ENCODE assay signal across 10 cellular contexts in the genomic region with DNA sequence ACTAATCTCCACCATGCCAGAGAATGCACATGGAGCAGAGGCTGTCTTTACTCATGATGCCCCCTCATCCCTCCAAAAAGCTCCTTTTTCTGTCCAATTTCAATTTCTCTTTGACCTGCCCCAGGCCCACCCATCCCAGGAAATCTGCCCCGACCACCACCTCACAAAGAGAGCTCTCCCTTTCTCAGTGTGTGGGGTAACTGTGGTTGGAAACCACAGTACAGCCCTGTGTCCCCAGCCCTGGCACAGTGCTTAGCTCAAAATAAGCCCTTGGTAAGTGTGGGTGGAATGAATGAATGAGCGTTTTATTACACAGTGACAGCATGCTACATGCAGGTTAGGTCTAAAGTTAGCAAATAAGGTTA. TPM values are rescaled to one million over a fixed set of nuclear protein-coding genes. Genes with fewer than 3 reads are reported as not detected.
DNase-seq lines count a peak whose midpoint lies in the region; ATAC-seq and TF ChIP-seq lines count a peak whose summit lies in the region.
"Had no signal": no experiment of that assay in that cellular context is flagged by ENCODE, and none has a peak within 500 bp of the region (broad histone marks: within the 10 kb centered on the region; RNA-seq: fewer than 3 reads in every experiment).

No MANE protein-coding gene starts in this region.

- ATAC-seq in GM18517 (IDR thresholded peaks at IDR 0.05; ENCODE audit: unreplicated experiment) (peak; percentile 38), GM21723 (IDR thresholded peaks at IDR 0.05; ENCODE audit: unreplicated experiment) (peak; percentile 33)
- ATAC-seq: Panc1 had no signal

- no peaks in the 10 kb centered on the region for H3K9me3 ChIP-seq in KOPT-K1 (ENCODE audit: insufficient read depth, low read length, poor library complexity, severe bottlenecking)
- H3K9me3 ChIP-seq in right atrium auricular region, result no peaks in the 10 kb centered on the region

- no peak for TF ChIP-seq CTCF in right atrium auricular region (IDR thresholded peaks at IDR 0.05)

- no peak overlapping the region for H3K4me3 ChIP-seq in right atrium auricular region

- H3K4me1 ChIP-seq in right atrium auricular region, result peaks cover 0 to 36% of the 10 kb centered on the region in 2 donors

- H3K36me3 ChIP-seq in KOPT-K1 (ENCODE audit: insufficient read depth, low read length), result no peaks in the 10 kb centered on the region
- no peaks in the 10 kb centered on the region for H3K36me3 ChIP-seq in right atrium auricular region

- no peaks in the 10 kb centered on the region for H3K27me3 ChIP-seq in right atrium auricular region

- no peak for DNase-seq in right atrium auricular region (ENCODE audit: low spot score)
- DNase-seq in cerebellar nuclear complex (lab: John Stamatoyannopoulos, UW), result no peak
- DNase-seq in inferior parietal cortex (ENCODE audit: extremely low spot score), result no peak
- no peak for DNase-seq in NCI-H187 treated with DMSO at 0.1 percent for 48 hours (lab: John Stamatoyannopoulos, UW)
- DNase-seq in caudate nucleus (lab: John Stamatoyannopoulos, UW), result no peak
- DNase-seq: naive B cell had no signal

- H3K27ac ChIP-seq in KOPT-K1 (ENCODE audit: low read depth, low read length, poor library complexity, severe bottlenecking) (peak overlapping the region; percentile 61), right atrium auricular region (peak overlapping the region; percentile 66 to 77), caudate nucleus (ENCODE audit: low read depth, low read length) (no peak overlapping the region)

RNA-seq across cellular contexts. Expression of a gene that starts 43.7 kb away (rescaled TPM):
- 10 to 100 TPM; 66.1 to 81.5 TPM for total RNA-seq in right atrium auricular region
